In genomic region chr10:107978455-107978854, GRCh38 we compare ENCODE assay signal across 6 cellular contexts.
"Had no signal": no experiment of that assay in that cellular context is flagged by ENCODE, and none has a peak within 500 bp of the region (broad histone marks: within the 10 kb centered on the region; RNA-seq: fewer than 3 reads in every experiment).

No MANE protein-coding gene starts in this region.

- H3K36me3 Mint-ChIP-seq: IgD-negative memory B cell had no signal

- DNase-seq: IMR-90, KBM-7, KG1 had no signal

- ATAC-seq: HepG2, K562 had no signal

- H3K4me3 ChIP-seq: K562 had no signal

- H3K27ac Mint-ChIP-seq: IgD-negative memory B cell had no signal

- H3K27me3 Mint-ChIP-seq: IgD-negative memory B cell had no signal

- H3K4me3 Mint-ChIP-seq: IgD-negative memory B cell had no signal

- H3K4me1 Mint-ChIP-seq: IgD-negative memory B cell had no signal
